ENCODE assay signal across 9 cellular contexts in the genomic region with DNA sequence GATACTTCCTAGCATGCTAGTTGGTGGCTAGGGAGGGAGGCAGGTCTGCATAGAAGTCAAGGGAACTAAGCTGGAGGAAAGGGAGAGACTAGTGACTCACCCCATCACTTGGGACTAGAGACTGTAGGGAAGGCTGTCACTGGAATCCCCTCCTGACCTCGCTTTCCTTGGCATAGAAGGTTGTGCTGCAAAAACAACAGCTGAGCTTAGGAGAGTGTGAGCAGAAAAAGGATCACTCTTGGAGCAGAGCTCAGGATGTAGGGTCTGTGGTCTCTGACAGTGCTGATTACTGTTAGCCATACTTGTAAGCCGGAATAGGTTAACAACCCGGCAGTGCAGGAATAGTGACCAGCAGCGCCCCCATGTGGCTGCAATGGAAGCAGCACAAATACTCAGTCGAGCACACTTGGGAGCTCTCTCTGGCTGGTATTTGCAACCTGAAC.
DNase-seq lines count a peak whose midpoint lies in the region; ATAC-seq and TF ChIP-seq lines count a peak whose summit lies in the region.
"Had no signal": no experiment of that assay in that cellular context is flagged by ENCODE, and none has a peak within 500 bp of the region (broad histone marks: within the 10 kb centered on the region; RNA-seq: fewer than 3 reads in every experiment).

No MANE protein-coding gene starts in this region.

- no peak overlapping the region for H3K4me3 ChIP-seq in fibroblast of mammary gland (ENCODE audit: control insufficient read depth, low read depth, low read length)
- H3K4me3 ChIP-seq: lung had no signal

- DNase-seq in activated effector memory CD4-positive, alpha-beta T cell treated with anti-CD3 and anti-CD28 coated beads, Interleukin-2, amount 50 U/mL, for 16 hours, result peak; percentile 73
- DNase-seq in activated effector memory CD4-positive, alpha-beta T cell treated with Interleukin-2 at 50 U/mL for 16 hours, result no peak
- peak; percentile 64 for DNase-seq in UCSD-AML1 (lab: John Stamatoyannopoulos, UW; ENCODE audit: unreplicated experiment)
- peak; percentile 20 for DNase-seq in fibroblast of mammary gland (ENCODE audit: low read depth)
- DNase-seq in stimulated activated effector memory CD8-positive, alpha-beta T cell treated with anti-CD3 and anti-CD28 coated beads, Interleukin-12 subunit alpha, Interleukin-12 subunit beta, amount 100 ng/mL, for 72 hours (ENCODE audit: low spot score in 2 of 2), result peak; percentile 17 to 68
- DNase-seq in immature natural killer cell, result no peak
- DNase-seq in middle frontal gyrus (ENCODE audit: extremely low spot score, low spot score), result no peak

- TF ChIP-seq CTCF in fibroblast of mammary gland (conservative IDR thresholded peaks at IDR 0.05; ENCODE audit: control insufficient read depth, insufficient read depth, low read depth, low read length), result peak; percentile 57

- H3K4me1 Mint-ChIP-seq in stimulated activated effector memory CD8-positive, alpha-beta T cell treated with anti-CD3 and anti-CD28 coated beads, Interleukin-12 subunit alpha, Interleukin-12 subunit beta, amount 100 ng/mL, for 72 hours, result no peaks in the 10 kb centered on the region
- H3K4me1 Mint-ChIP-seq in immature natural killer cell, result peaks cover 0 to 5% of the 10 kb centered on the region in 2 donors

- no peaks in the 10 kb centered on the region for H3K36me3 Mint-ChIP-seq in stimulated activated effector memory CD8-positive, alpha-beta T cell treated with anti-CD3 and anti-CD28 coated beads, Interleukin-12 subunit alpha, Interleukin-12 subunit beta, amount 100 ng/mL, for 72 hours
- peaks cover 0 to 9% (median 8%) of the 10 kb centered on the region in 3 donors for H3K36me3 Mint-ChIP-seq in immature natural killer cell

- H3K9me3 Mint-ChIP-seq in stimulated activated effector memory CD8-positive, alpha-beta T cell treated with anti-CD3 and anti-CD28 coated beads, Interleukin-12 subunit alpha, Interleukin-12 subunit beta, amount 100 ng/mL, for 72 hours, result peaks cover 3% of the 10 kb centered on the region
- H3K9me3 Mint-ChIP-seq in immature natural killer cell, result peaks cover 0 to 15% (median 8%) of the 10 kb centered on the region in 6 donors

- H3K27ac Mint-ChIP-seq in stimulated activated effector memory CD8-positive, alpha-beta T cell treated with anti-CD3 and anti-CD28 coated beads, Interleukin-12 subunit alpha, Interleukin-12 subunit beta, amount 100 ng/mL, for 72 hours, result no peak overlapping the region
- no peak overlapping the region for H3K27ac Mint-ChIP-seq in immature natural killer cell

- no peak overlapping the region for H3K4me3 Mint-ChIP-seq in stimulated activated effector memory CD8-positive, alpha-beta T cell treated with anti-CD3 and anti-CD28 coated beads, Interleukin-12 subunit alpha, Interleukin-12 subunit beta, amount 100 ng/mL, for 72 hours
- no peak overlapping the region for H3K4me3 Mint-ChIP-seq in immature natural killer cell

- peaks cover 0 to 4% (median 0%) of the 10 kb centered on the region in 3 donors for H3K27me3 Mint-ChIP-seq in immature natural killer cell (ENCODE audit: low read depth in 3 of 3)

- ATAC-seq in stimulated activated effector memory CD8-positive, alpha-beta T cell treated with anti-CD3 and anti-CD28 coated beads, Interleukin-12 subunit alpha, Interleukin-12 subunit beta, amount 100 ng/mL, for 72 hours, result no peak
- no peak for ATAC-seq in HG02798 (IDR thresholded peaks at IDR 0.05; ENCODE audit: poor library complexity, unreplicated experiment)

Comparison
In these comparisons a context has a peak if more than half of its experiments do, and no peak if none do; other contexts are left out.
1. DNase-seq: peak in activated effector memory CD4-positive, alpha-beta T cell treated with anti-CD3 and anti-CD28 coated beads, Interleukin-2, amount 50 U/mL, for 16 hours (single experiment), UCSD-AML1 (single experiment), fibroblast of mammary gland (single experiment) and stimulated activated effector memory CD8-positive, alpha-beta T cell treated with anti-CD3 and anti-CD28 coated beads, Interleukin-12 subunit alpha, Interleukin-12 subunit beta, amount 100 ng/mL, for 72 hours (2 of 2); none in activated effector memory CD4-positive, alpha-beta T cell treated with Interleukin-2 at 50 U/mL for 16 hours (single experiment), immature natural killer cell (0 of 3) and middle frontal gyrus (single experiment).